ENCODE assay signal across 12 cellular contexts in the genomic region with DNA sequence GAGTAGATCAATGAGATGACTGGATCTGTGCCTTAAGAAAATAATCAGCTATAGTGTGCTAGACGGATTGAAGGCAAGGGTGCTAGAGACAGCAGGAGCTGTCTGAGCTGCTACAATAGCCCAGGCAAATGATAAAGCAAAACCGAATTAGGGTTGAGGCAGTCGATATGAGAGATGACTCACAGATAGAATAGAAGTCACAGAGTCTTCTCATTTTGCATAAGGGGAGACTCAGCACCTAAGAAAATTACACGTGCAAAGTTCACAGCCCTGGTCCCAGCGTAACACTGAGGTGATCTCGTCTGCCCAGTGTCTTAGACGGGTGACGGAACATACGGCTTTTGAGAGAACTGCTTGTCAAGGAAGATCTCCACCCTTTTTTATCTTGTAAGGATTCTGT. TPM values are rescaled to one million over a fixed set of nuclear protein-coding genes. Genes with fewer than 3 reads are reported as not detected.
DNase-seq lines count a peak whose midpoint lies in the region; ATAC-seq and TF ChIP-seq lines count a peak whose summit lies in the region.
"Had no signal": no experiment of that assay in that cellular context is flagged by ENCODE, and none has a peak within 500 bp of the region (broad histone marks: within the 10 kb centered on the region; RNA-seq: fewer than 3 reads in every experiment).

No MANE protein-coding gene starts in this region.

- H3K4me1 ChIP-seq in CD4-positive, alpha-beta memory T cell (ENCODE audit: insufficient read depth, low read length): peaks cover 42% of the 10 kb centered on the region
- H3K4me1 ChIP-seq in OCI-LY3 (ENCODE audit: low read length) (peaks cover 23% of the 10 kb centered on the region), ascending aorta (peaks cover 4 to 78% of the 10 kb centered on the region in 2 donors), psoas muscle (peaks cover 64% of the 10 kb centered on the region), ovary (ENCODE audit: insufficient read depth) (peaks cover 1% of the 10 kb centered on the region)

- peak overlapping the region in 4 of 7 donors; percentile 0 to 63 (median 18) for H3K27ac Mint-ChIP-seq in CD4-positive, alpha-beta memory T cell

- WGBS in psoas muscle, 3 donors: 85 to 91% (median 86%) methylated on average over 9 of the region's 9 CpGs
- WGBS in ovary, 3 donors: 82 to 88% (median 85%) methylated on average over 9 of the region's 9 CpGs

- H3K27ac ChIP-seq in CD4-positive, alpha-beta memory T cell (ENCODE audit: low read depth, low read length): no peak overlapping the region
- H3K27ac ChIP-seq in OCI-LY3 (ENCODE audit: low read length): no peak overlapping the region
- H3K27ac ChIP-seq in ascending aorta: peak overlapping the region; percentile 59 to 61
- peak overlapping the region; percentile 58 for H3K27ac ChIP-seq in psoas muscle
- H3K27ac ChIP-seq in ovary: no peak overlapping the region
- H3K27ac ChIP-seq: HL-60, upper lobe of right lung had no signal

- no peaks in the 10 kb centered on the region for H4K20me1 ChIP-seq in OCI-LY3 (ENCODE audit: insufficient read depth, low read length)

- TF ChIP-seq EP300 in ovary (IDR thresholded peaks at IDR 0.05): no peak

- H3K79me2 ChIP-seq in OCI-LY3 (ENCODE audit: low read length): no peaks in the 10 kb centered on the region

- ATAC-seq in psoas muscle: peak; percentile 17 to 59 (median 44)
- ATAC-seq: upper lobe of right lung had no signal

- H3K27me3 Mint-ChIP-seq in CD4-positive, alpha-beta memory T cell: no peaks in the 10 kb centered on the region
- H3K27me3 Mint-ChIP-seq: central memory CD8-positive, alpha-beta T cell had no signal

- H3K4me1 Mint-ChIP-seq in CD4-positive, alpha-beta memory T cell: peaks cover 40 to 60% (median 51%) of the 10 kb centered on the region in 4 donors

- intact Hi-C loops in CD4-positive, alpha-beta memory T cell (cut with micrococcal nuclease): no loop called here
- intact Hi-C loops in ascending aorta (cut with DNase I): no loop called here
- intact Hi-C loops in psoas muscle (cut with DNase I): no loop called here
- intact Hi-C loops in ovary (cut with DNase I): no loop called here

- no peaks in the 10 kb centered on the region for H3K9me3 Mint-ChIP-seq in CD4-positive, alpha-beta memory T cell
- H3K9me3 Mint-ChIP-seq: central memory CD8-positive, alpha-beta T cell had no signal

- no peaks in the 10 kb centered on the region for H3K9me3 ChIP-seq in CD4-positive, alpha-beta memory T cell (ENCODE audit: control insufficient read depth in 1 of 2, low read length in 2 of 2)
- H3K9me3 ChIP-seq in OCI-LY3 (ENCODE audit: insufficient read depth, low read length) (no peaks in the 10 kb centered on the region), ascending aorta (no peaks in the 10 kb centered on the region), psoas muscle (no peaks in the 10 kb centered on the region), ovary (no peaks in the 10 kb centered on the region)
- H3K9me3 ChIP-seq: upper lobe of right lung had no signal

- CTCF ChIA-PET in CD4-positive, alpha-beta memory T cell (lab: Charles Lee; ENCODE audit: partially characterized antibody): interaction anchor here (1.9 kb wide), 1 partner anchor 425 kb away, joined by 9 read pairs; no protein-coding TSS in a partner anchor

- H3K9ac ChIP-seq in OCI-LY3 (ENCODE audit: low read length): no peak overlapping the region

- H3K4me3 Mint-ChIP-seq in CD4-positive, alpha-beta memory T cell: peak overlapping the region in 1 of 8 donors; percentile 12
- H3K4me3 Mint-ChIP-seq: central memory CD8-positive, alpha-beta T cell had no signal

- H3K4me3 ChIP-seq in CD4-positive, alpha-beta memory T cell (ENCODE audit: low read length in 2 of 2): no peak overlapping the region
- H3K4me3 ChIP-seq in OCI-LY3 (ENCODE audit: low read length) (peak overlapping the region; percentile 14), ascending aorta (no peak overlapping the region), psoas muscle (no peak overlapping the region), ovary (no peak overlapping the region)
- H3K4me3 ChIP-seq: upper lobe of right lung had no signal

- DNase-seq in CD4-positive, alpha-beta memory T cell: no peak
- DNase-seq in ascending aorta (ENCODE audit: low spot score in 2 of 2) (peak in 1 of 2 donors; percentile 16), psoas muscle (no peak), DMS 273 (lab: John Stamatoyannopoulos, UW; ENCODE audit: unreplicated experiment) (no peak), Kasumi-1 (lab: John Stamatoyannopoulos, UW) (no peak), T-helper 9 cell (no peak), ovary (no peak)
- DNase-seq: NCI-H526, upper lobe of right lung had no signal

- H2AFZ ChIP-seq in OCI-LY3 (ENCODE audit: low read depth, low read length): no peak overlapping the region

- peak overlapping the region; percentile 56 for H3K4me2 ChIP-seq in OCI-LY3 (ENCODE audit: low read length)

- H3K27me3 ChIP-seq in CD4-positive, alpha-beta memory T cell (ENCODE audit: insufficient read depth, low read length): no peaks in the 10 kb centered on the region
- H3K27me3 ChIP-seq in OCI-LY3 (ENCODE audit: low read depth, low read length) (no peaks in the 10 kb centered on the region), ascending aorta (no peaks in the 10 kb centered on the region), psoas muscle (ENCODE audit: insufficient read depth in 3 of 3, low read length in 2 of 3) (no peaks in the 10 kb centered on the region), ovary (no peaks in the 10 kb centered on the region)
- H3K27me3 ChIP-seq: upper lobe of right lung had no signal

- TF ChIP-seq POLR2A in ovary (IDR thresholded peaks at IDR 0.05): no peak

- no peaks in the 10 kb centered on the region for H3K36me3 ChIP-seq in CD4-positive, alpha-beta memory T cell (ENCODE audit: insufficient read depth, low read length)
- H3K36me3 ChIP-seq in OCI-LY3 (replicated peaks; ENCODE audit: low read depth, low read length): no peaks in the 10 kb centered on the region
- no peaks in the 10 kb centered on the region for H3K36me3 ChIP-seq in ascending aorta
- no peaks in the 10 kb centered on the region for H3K36me3 ChIP-seq in psoas muscle (ENCODE audit: insufficient read depth in 1 of 2, low read depth in 1 of 2)
- no peaks in the 10 kb centered on the region for H3K36me3 ChIP-seq in ovary
- H3K36me3 ChIP-seq: upper lobe of right lung had no signal

- TF ChIP-seq CTCF in OCI-LY3 (IDR thresholded peaks at IDR 0.05; ENCODE audit: low read depth, low read length) (no peak), ascending aorta (IDR thresholded peaks at IDR 0.05) (no peak), psoas muscle (IDR thresholded peaks at IDR 0.05) (no peak), ovary (IDR thresholded peaks at IDR 0.05) (no peak)

- POLR2A ChIA-PET in CD4-positive, alpha-beta memory T cell (lab: Charles Lee; ENCODE audit: partially characterized antibody): interaction anchor here (5.0 kb wide), 1 partner anchor 12 kb away, joined by 21 read pairs; the partner anchor contains the start of gene LPP

- H3K36me3 Mint-ChIP-seq in CD4-positive, alpha-beta memory T cell: peaks cover 3 to 4% of the 10 kb centered on the region in 2 donors

RNA-seq across cellular contexts. Expression of gene LPP, which starts 11.6 kb away (rescaled TPM):
- 10 to 100 TPM; 24.3 to 25.0 TPM for total RNA-seq in CD4-positive, alpha-beta memory T cell
- 10 to 100 TPM; 10.4 to 27.2 TPM for polyA plus RNA-seq in CD4-positive, alpha-beta memory T cell
- total RNA-seq in ascending aorta (1,791 TPM), psoas muscle (10 to 100 TPM; 42.8 to 80.3 (median 58.3) TPM), ovary (100 to 1,000 TPM in 5 of 7 donors, 10 to 100 TPM in 2; 80.6 to 280 (median 165) TPM)
- polyA plus RNA-seq in psoas muscle (1 to 10 TPM; 2.6 to 8.7 (median 3.1) TPM), ovary (10 to 100 TPM; 15.9 to 52.7 TPM)

Comparison
In these comparisons a context has a peak if more than half of its experiments do, and no peak if none do; other contexts are left out.
1. H3K27ac ChIP-seq: peak in ascending aorta (2 of 2) and psoas muscle (single experiment); none in CD4-positive, alpha-beta memory T cell (single experiment), OCI-LY3 (single experiment) and ovary (0 of 2).